ENCODE assay signal across 22 cellular contexts in the genomic region with DNA sequence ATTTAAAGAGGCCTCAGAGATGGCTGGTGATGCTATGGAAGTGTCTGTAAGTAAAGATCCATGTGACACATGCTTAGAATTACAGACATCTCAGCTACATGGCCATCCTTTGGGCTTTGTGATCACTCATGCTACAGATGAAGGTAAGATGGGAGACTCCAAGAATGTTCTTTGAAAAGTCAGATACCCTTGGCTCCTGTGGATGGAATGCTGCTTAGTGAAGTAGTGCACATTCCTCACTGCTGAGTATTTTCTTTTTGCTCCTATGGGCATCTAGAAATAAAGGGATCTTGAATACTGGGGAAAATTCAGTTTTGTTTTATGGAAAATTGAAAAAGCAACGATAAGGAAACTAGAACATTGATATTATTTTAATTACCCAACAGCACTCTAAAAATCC. TPM values are rescaled to one million over a fixed set of nuclear protein-coding genes. Genes with fewer than 3 reads are reported as not detected.
DNase-seq lines count a peak whose midpoint lies in the region; ATAC-seq and TF ChIP-seq lines count a peak whose summit lies in the region.
"Had no signal": no experiment of that assay in that cellular context is flagged by ENCODE, and none has a peak within 500 bp of the region (broad histone marks: within the 10 kb centered on the region; RNA-seq: fewer than 3 reads in every experiment).

No MANE protein-coding gene starts in this region.

- TF ChIP-seq CTCF in SK-N-SH (IDR thresholded peaks at IDR 0.05) = no peak
- TF ChIP-seq CTCF in astrocyte of the cerebellum (IDR thresholded peaks at IDR 0.05; ENCODE audit: low read depth, low read length, missing control alignments) = no peak
- TF ChIP-seq CTCF in upper lobe of right lung (IDR thresholded peaks at IDR 0.05) = no peak

- ATAC-seq in SK-N-SH treated with all-trans-retinoic acid at 6 μM for 48 hours (peak; percentile 69), upper lobe of right lung (peak; percentile 32), GM21528 (IDR thresholded peaks at IDR 0.05; ENCODE audit: low FRiP score, unreplicated experiment) (no peak)
- ATAC-seq in stimulated activated effector memory CD8-positive, alpha-beta T cell treated with anti-CD3 and anti-CD28 coated beads, Interleukin-12 subunit alpha, Interleukin-12 subunit beta, amount 100 ng/mL, for 72 hours = no peak
- ATAC-seq: Panc1, WTC11 had no signal

- H3K9me3 Mint-ChIP-seq in stimulated activated effector memory CD8-positive, alpha-beta T cell treated with anti-CD3 and anti-CD28 coated beads, Interleukin-12 subunit alpha, Interleukin-12 subunit beta, amount 100 ng/mL, for 72 hours = no peaks in the 10 kb centered on the region
- H3K9me3 Mint-ChIP-seq: activated T-helper 1 cell treated with anti-CD3 and anti-CD28 coated beads, Interleukin-12 subunit alpha, Interleukin-12 subunit beta, Interleukin-2, Interleukin-4 antibody, amounts not matched to agents 30 ng/mL and 10 ng/mL and 1 ng/mL, durations not matched to agents 14 hours and 24 hours and 36 hours; WTC11 had no signal

- no peak overlapping the region for H3K4me2 ChIP-seq in SK-N-SH

- CTCF ChIA-PET in SK-N-SH (lab: Yijun Ruan, JAX) = interaction anchor here (0.6 to 1.6 kb wide), 4 partner anchors 13 to 717 kb away, joined by 3 read pairs; no protein-coding TSS in a partner anchor

- H3K27ac Mint-ChIP-seq in stimulated activated effector memory CD8-positive, alpha-beta T cell treated with anti-CD3 and anti-CD28 coated beads, Interleukin-12 subunit alpha, Interleukin-12 subunit beta, amount 100 ng/mL, for 72 hours = no peak overlapping the region
- H3K27ac Mint-ChIP-seq: activated T-helper 1 cell treated with anti-CD3 and anti-CD28 coated beads, Interleukin-12 subunit alpha, Interleukin-12 subunit beta, Interleukin-2, Interleukin-4 antibody, amounts not matched to agents 30 ng/mL and 10 ng/mL and 1 ng/mL, durations not matched to agents 14 hours and 24 hours and 36 hours; WTC11 had no signal

- H3K9me2 ChIP-seq in SK-N-SH = no peaks in the 10 kb centered on the region

- H3K4me1 Mint-ChIP-seq in stimulated activated effector memory CD8-positive, alpha-beta T cell treated with anti-CD3 and anti-CD28 coated beads, Interleukin-12 subunit alpha, Interleukin-12 subunit beta, amount 100 ng/mL, for 72 hours = no peaks in the 10 kb centered on the region

- no peaks in the 10 kb centered on the region for H3K4me1 ChIP-seq in SK-N-SH (ENCODE audit: control insufficient read depth in 1 of 2, insufficient read depth in 2 of 2, low read depth in 1 of 2, low read length in 1 of 2)
- H3K4me1 ChIP-seq in upper lobe of right lung = no peaks in the 10 kb centered on the region

- POLR2A ChIA-PET in SK-N-SH (lab: Yijun Ruan, JAX) = no interaction called here

- no peak overlapping the region for H2AFZ ChIP-seq in SK-N-SH (ENCODE audit: low read depth)

- H3K27ac ChIP-seq in SK-N-SH (ENCODE audit: low read depth in 2 of 2, low read length in 1 of 2) = no peak overlapping the region
- H3K27ac ChIP-seq in upper lobe of right lung = no peak overlapping the region
- H3K27ac ChIP-seq: ascending aorta, neutrophil, skin epidermis had no signal

- TF ChIP-seq RAD21 in SK-N-SH (IDR thresholded peaks at IDR 0.05; ENCODE audit: low read length) = no peak

- H3K4me3 Mint-ChIP-seq in stimulated activated effector memory CD8-positive, alpha-beta T cell treated with anti-CD3 and anti-CD28 coated beads, Interleukin-12 subunit alpha, Interleukin-12 subunit beta, amount 100 ng/mL, for 72 hours = no peak overlapping the region
- H3K4me3 Mint-ChIP-seq: activated T-helper 1 cell treated with anti-CD3 and anti-CD28 coated beads, Interleukin-12 subunit alpha, Interleukin-12 subunit beta, Interleukin-2, Interleukin-4 antibody, amounts not matched to agents 30 ng/mL and 10 ng/mL and 1 ng/mL, durations not matched to agents 14 hours and 24 hours and 36 hours; WTC11 had no signal

- H3F3A ChIP-seq in SK-N-SH (replicated peaks; ENCODE audit: insufficient read depth) = no peaks in the 10 kb centered on the region

- WGBS in SK-N-SH (ENCODE audit: low lambda C conversion rate) = 18% methylated on average over 1 of the region's 1 CpG

- intact Hi-C loops in upper lobe of right lung (cut with DNase I) = no loop called here

- no peaks in the 10 kb centered on the region for H3K79me2 ChIP-seq in SK-N-SH (ENCODE audit: insufficient read depth)

- H3K36me3 ChIP-seq in SK-N-SH (replicated peaks in 1 of 2; ENCODE audit: control insufficient read depth in 1 of 2, insufficient read depth in 2 of 2, low read length in 1 of 2) = no peaks in the 10 kb centered on the region
- H3K36me3 ChIP-seq in upper lobe of right lung = no peaks in the 10 kb centered on the region
- H3K36me3 ChIP-seq: ascending aorta, MG63, neutrophil had no signal

- no peaks in the 10 kb centered on the region for H3K36me3 Mint-ChIP-seq in stimulated activated effector memory CD8-positive, alpha-beta T cell treated with anti-CD3 and anti-CD28 coated beads, Interleukin-12 subunit alpha, Interleukin-12 subunit beta, amount 100 ng/mL, for 72 hours
- H3K36me3 Mint-ChIP-seq: WTC11 had no signal

- TF ChIP-seq EP300 in SK-N-SH (IDR thresholded peaks at IDR 0.05; ENCODE audit: borderline replicate concordance in 1 of 2, low read depth in 1 of 2, low read length in 1 of 2) = no peak

- no peak overlapping the region for H3K4me3 ChIP-seq in SK-N-SH (ENCODE audit: low read depth in 2 of 2, low read length in 1 of 2)
- H3K4me3 ChIP-seq in astrocyte of the cerebellum (ENCODE audit: low read depth, low read length) = no peak overlapping the region
- no peak overlapping the region for H3K4me3 ChIP-seq in upper lobe of right lung
- H3K4me3 ChIP-seq: ascending aorta, MG63, skin epidermis had no signal

- in situ Hi-C loops in astrocyte of the cerebellum (cut with HindIII; ENCODE audit: low sequenced_read_pairs) = no loop called here

- no peaks in the 10 kb centered on the region for H4K20me1 ChIP-seq in SK-N-SH (ENCODE audit: insufficient read depth)

- H3K27me3 ChIP-seq in SK-N-SH (ENCODE audit: insufficient read depth) (no peaks in the 10 kb centered on the region; the same call in 1 of the 2 replicates), upper lobe of right lung (no peaks in the 10 kb centered on the region)
- H3K27me3 ChIP-seq: ascending aorta, MG63, neutrophil had no signal

- DNase-seq in SK-N-SH (no peak), astrocyte of the cerebellum (ENCODE audit: low read depth) (peak; percentile 18), kidney glomerular epithelial cell (lab: John Stamatoyannopoulos, UW) (peak; percentile 71), upper lobe of right lung (no peak)
- DNase-seq in stimulated activated effector memory CD8-positive, alpha-beta T cell treated with anti-CD3 and anti-CD28 coated beads, Interleukin-12 subunit alpha, Interleukin-12 subunit beta, amount 100 ng/mL, for 72 hours (ENCODE audit: low spot score in 2 of 2) = no peak
- no peak for DNase-seq in central memory CD4-positive, alpha-beta T cell
- DNase-seq: 8988T; activated naive CD4-positive, alpha-beta T cell treated with anti-CD3 and anti-CD28 coated beads, Interleukin-2, amount 50 U/mL, for 16 hours; Caco-2; KBM-7; MG63; NCI-H2107; SHP77 treated with DMSO at 0.1 percent for 48 hours; substantia nigra had no signal

- no peak overlapping the region for H3K9ac ChIP-seq in SK-N-SH

- no peaks in the 10 kb centered on the region for H3K9me3 ChIP-seq in SK-N-SH
- no peaks in the 10 kb centered on the region for H3K9me3 ChIP-seq in upper lobe of right lung
- H3K9me3 ChIP-seq: ascending aorta, Caco-2, MG63, neutrophil had no signal

TF ChIP-seq in SK-N-SH treated with all-trans-retinoic acid at 6 μM for 48 hours, 23 proteins besides CTCF, POLR2A, EP300 and RAD21:
- TF ChIP-seq CSDC2 (CRISPR knock-in tag; IDR thresholded peaks at IDR 0.05) = no peak
TF ChIP-seq in SK-N-SH treated with all-trans-retinoic acid at 6 μM for 48 hours: peak in this region for 0.

TF ChIP-seq in SK-N-SH, 30 proteins besides CTCF, POLR2A, EP300 and RAD21 (continues in another document):
- TF ChIP-seq FOXM1 (IDR thresholded peaks at IDR 0.05; ENCODE audit: low read depth) (no peak), FOXJ3 (CRISPR knock-in tag; IDR thresholded peaks at IDR 0.05) (no peak), YY1 (IDR thresholded peaks at IDR 0.05; ENCODE audit: low read depth) (no peak), MXI1 (IDR thresholded peaks at IDR 0.05; ENCODE audit: low read depth, low read length) (no peak), TEAD4 (IDR thresholded peaks at IDR 0.05; ENCODE audit: borderline replicate concordance, insufficient read depth) (no peak), POLR2AphosphoS5 (IDR thresholded peaks at IDR 0.05; ENCODE audit: low read depth, low read length) (no peak), TCF12 (IDR thresholded peaks at IDR 0.05) (no peak), FOSL2 (IDR thresholded peaks at IDR 0.05; ENCODE audit: borderline replicate concordance, low read depth) (no peak), GABPA (IDR thresholded peaks at IDR 0.05; ENCODE audit: low read depth) (no peak), NFIC (IDR thresholded peaks at IDR 0.05; ENCODE audit: borderline replicate concordance) (no peak), GATA2 (CRISPR knock-in tag; IDR thresholded peaks at IDR 0.05) (no peak), RCOR1 (IDR thresholded peaks at IDR 0.05; ENCODE audit: low read length) (no peak)
- TF ChIP-seq, protein P1, sequence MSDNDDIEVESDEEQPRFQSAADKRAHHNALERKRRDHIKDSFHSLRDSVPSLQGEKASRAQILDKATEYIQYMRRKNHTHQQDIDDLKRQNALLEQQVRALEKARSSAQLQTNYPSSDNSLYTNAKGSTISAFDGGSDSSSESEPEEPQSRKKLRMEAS (IDR thresholded peaks at IDR 0.05; ENCODE audit: low read depth) = no peak

RNA-seq across cellular contexts. Expression of a gene that starts 55.2 kb away (rescaled TPM):
- polyA plus RNA-seq in SK-N-SH (2012; rRNA removed) = 15.9 and 24.2 TPM in 2 replicates
- 13.4 and 14.3 TPM in 2 replicates for polyA plus RNA-seq in SK-N-SH (2012; cell fraction: cytosol; rRNA removed)
- 41.8 and 93.2 TPM in 2 replicates for polyA plus RNA-seq in SK-N-SH (2012; cell fraction: nucleus; rRNA removed)
- 55.3 TPM for total RNA-seq in upper lobe of right lung

Comparison
In these comparisons a context has a peak if more than half of its experiments do, and no peak if none do; other contexts are left out.
1. ATAC-seq: peak in SK-N-SH treated with all-trans-retinoic acid at 6 μM for 48 hours (single experiment) and upper lobe of right lung (single experiment); none in GM21528 (single experiment) and stimulated activated effector memory CD8-positive, alpha-beta T cell treated with anti-CD3 and anti-CD28 coated beads, Interleukin-12 subunit alpha, Interleukin-12 subunit beta, amount 100 ng/mL, for 72 hours (single experiment).
2. DNase-seq: peak in astrocyte of the cerebellum (single experiment) and kidney glomerular epithelial cell (single experiment); none in SK-N-SH (single experiment), upper lobe of right lung (single experiment), stimulated activated effector memory CD8-positive, alpha-beta T cell treated with anti-CD3 and anti-CD28 coated beads, Interleukin-12 subunit alpha, Interleukin-12 subunit beta, amount 100 ng/mL, for 72 hours (0 of 2) and central memory CD4-positive, alpha-beta T cell (single experiment).